In the genomic region with DNA sequence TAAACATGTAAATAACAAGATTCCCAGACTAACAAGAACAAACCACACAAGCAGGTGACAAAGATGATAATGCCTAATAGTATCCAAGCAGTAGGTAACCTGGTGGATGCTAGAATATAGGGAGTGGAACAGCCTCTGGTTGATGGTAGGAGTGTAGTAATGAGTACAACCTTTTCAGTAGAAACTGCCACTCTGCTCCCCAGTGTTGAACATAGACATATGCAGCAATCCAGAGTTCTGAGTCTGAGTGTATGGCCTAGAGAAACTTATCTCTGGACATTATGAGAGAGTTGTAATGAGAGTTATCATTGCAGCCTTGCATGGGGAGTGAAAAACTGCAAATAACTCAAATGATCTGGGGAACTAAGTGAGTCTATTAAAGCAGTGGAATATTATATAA, we compare ENCODE assay signal across 1 cellular context.
TF ChIP-seq lines count a peak whose summit lies in the region.

No MANE protein-coding gene starts in this region.

TF ChIP-seq in WTC11, 78 proteins besides CTCF, POLR2A, EP300 and RAD21 (continued from another document):
- TF ChIP-seq AFF4 (CRISPR knock-in tag; IDR thresholded peaks at IDR 0.05; ENCODE audit: borderline replicate concordance) = no peak
- TF ChIP-seq MYBL2 (CRISPR knock-in tag; IDR thresholded peaks at IDR 0.05) = no peak
- TF ChIP-seq, protein P1, sequence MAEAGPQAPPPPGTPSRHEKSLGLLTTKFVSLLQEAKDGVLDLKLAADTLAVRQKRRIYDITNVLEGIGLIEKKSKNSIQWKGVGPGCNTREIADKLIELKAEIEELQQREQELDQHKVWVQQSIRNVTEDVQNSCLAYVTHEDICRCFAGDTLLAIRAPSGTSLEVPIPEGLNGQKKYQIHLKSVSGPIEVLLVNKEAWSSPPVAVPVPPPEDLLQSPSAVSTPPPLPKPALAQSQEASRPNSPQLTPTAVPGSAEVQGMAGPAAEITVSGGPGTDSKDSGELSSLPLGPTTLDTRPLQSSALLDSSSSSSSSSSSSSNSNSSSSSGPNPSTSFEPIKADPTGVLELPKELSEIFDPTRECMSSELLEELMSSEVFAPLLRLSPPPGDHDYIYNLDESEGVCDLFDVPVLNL (CRISPR knock-in tag; IDR thresholded peaks at IDR 0.05; ENCODE audit: borderline replicate concordance, low read depth) = no peak
